3 cellular contexts compared by ENCODE assay signal in genomic region chr2:197496695-197497094, GRCh38.
TF ChIP-seq lines count a peak whose summit lies in the region.

No MANE protein-coding gene starts in this region.

TF ChIP-seq in SK-N-SH, 30 proteins besides CTCF, POLR2A, EP300 and RAD21:
- no peak for TF ChIP-seq PBX3 (IDR thresholded peaks at IDR 0.05)
- TF ChIP-seq RXRA (IDR thresholded peaks at IDR 0.05; ENCODE audit: borderline replicate concordance, low read depth): no peak

TF ChIP-seq in SK-N-SH treated with all-trans-retinoic acid at 6 μM for 48 hours, 23 proteins besides CTCF, POLR2A, EP300 and RAD21:
- TF ChIP-seq POU6F1 (CRISPR knock-in tag; IDR thresholded peaks at IDR 0.05; ENCODE audit: borderline replicate concordance, low read depth) (no peak), PATZ1 (CRISPR knock-in tag; IDR thresholded peaks at IDR 0.05; ENCODE audit: borderline replicate concordance) (no peak), OSR1 (CRISPR knock-in tag; IDR thresholded peaks at IDR 0.05) (no peak), CREB5 (CRISPR knock-in tag; IDR thresholded peaks at IDR 0.05; ENCODE audit: low read depth) (no peak), TOX (CRISPR knock-in tag; IDR thresholded peaks at IDR 0.05; ENCODE audit: borderline replicate concordance) (no peak), TSHZ2 (CRISPR knock-in tag; IDR thresholded peaks at IDR 0.05) (no peak), BACH2 (CRISPR knock-in tag; IDR thresholded peaks at IDR 0.05; ENCODE audit: borderline replicate concordance) (no peak), PPARA (CRISPR knock-in tag; IDR thresholded peaks at IDR 0.05; ENCODE audit: borderline replicate concordance) (no peak), GLIS3 (CRISPR knock-in tag; IDR thresholded peaks at IDR 0.05) (no peak), ZC3H10 (CRISPR knock-in tag; IDR thresholded peaks at IDR 0.05) (no peak), ZNF565 (CRISPR knock-in tag; conservative IDR thresholded peaks at IDR 0.05; ENCODE audit: low read depth) (no peak), ZNF70 (CRISPR knock-in tag; IDR thresholded peaks at IDR 0.05) (no peak), ISL1 (CRISPR knock-in tag; IDR thresholded peaks at IDR 0.05) (no peak), CSDC2 (CRISPR knock-in tag; IDR thresholded peaks at IDR 0.05) (no peak), SNAI2 (CRISPR knock-in tag; IDR thresholded peaks at IDR 0.05) (no peak), RARB (CRISPR knock-in tag; IDR thresholded peaks at IDR 0.05) (no peak), CSRNP3 (CRISPR knock-in tag; IDR thresholded peaks at IDR 0.05) (no peak), ZFP30 (CRISPR knock-in tag; IDR thresholded peaks at IDR 0.05) (no peak)

TF ChIP-seq in GM12878, 131 proteins besides CTCF, POLR2A, EP300 and RAD21:
- peak; percentile 46; the same call in 1 of the 2 replicates for TF ChIP-seq POLR2AphosphoS5 (IDR thresholded peaks at IDR 0.05; ENCODE audit: low read length)
- TF ChIP-seq PKNOX1 (IDR thresholded peaks at IDR 0.05): no peak
TF ChIP-seq in GM12878: peak in this region for 1.
